Comparison of ENCODE assay signal across 21 cellular contexts in the genomic region with DNA sequence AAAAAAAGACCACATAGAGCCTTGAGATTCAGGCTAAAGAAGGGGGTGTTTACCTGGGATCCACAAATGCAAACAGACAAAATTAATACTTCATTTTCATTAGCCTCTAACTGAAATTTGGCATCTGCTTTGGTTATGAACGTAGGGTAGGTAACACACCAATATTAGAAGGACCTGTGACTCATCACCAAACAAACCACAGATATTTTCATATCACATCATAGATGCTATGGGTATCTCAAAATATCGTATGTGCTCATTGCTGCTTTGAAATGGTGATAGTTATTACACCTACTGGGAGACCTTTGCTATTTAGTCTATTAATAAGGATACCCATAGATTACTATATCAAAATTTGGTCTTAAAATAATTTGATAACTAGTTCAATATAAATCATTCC.
DNase-seq lines count a peak whose midpoint lies in the region; ATAC-seq lines count a peak whose summit lies in the region.
"Had no signal": no experiment of that assay in that cellular context is flagged by ENCODE, and none has a peak within 500 bp of the region (broad histone marks: within the 10 kb centered on the region; RNA-seq: fewer than 3 reads in every experiment).

No MANE protein-coding gene starts in this region.

- peaks cover 46% of the 10 kb centered on the region for H3K4me1 Mint-ChIP-seq in activated naive CD4-positive, alpha-beta T cell treated with anti-CD3 and anti-CD28 coated beads, Interleukin-2, amount 50 U/mL, for 24 hours
- peaks cover 35% of the 10 kb centered on the region for H3K4me1 Mint-ChIP-seq in activated naive CD8-positive, alpha-beta T cell treated with anti-CD3 and anti-CD28 coated beads, Interleukin-2, amount 50 U/mL, for 24 hours
- peaks cover 5 to 53% (median 22%) of the 10 kb centered on the region in 7 donors for H3K4me1 Mint-ChIP-seq in naive thymus-derived CD4-positive, alpha-beta T cell
- H3K4me1 Mint-ChIP-seq: CD14-positive monocyte had no signal

- peak; percentile 62 for ATAC-seq in GM21717 (IDR thresholded peaks at IDR 0.05; ENCODE audit: unreplicated experiment)
- ATAC-seq in activated naive CD8-positive, alpha-beta T cell treated with anti-CD3 and anti-CD28 coated beads, Interleukin-2, amount 50 U/mL, for 24 hours: peak; percentile 77
- peak; percentile 57 for ATAC-seq in stimulated activated naive CD8-positive, alpha-beta T cell treated with anti-CD3 and anti-CD28 coated beads, Interleukin-15, Interleukin-2, amounts not matched to agents 100 U/mL and 50 U/mL, for 24 hours
- no peak for ATAC-seq in naive thymus-derived CD4-positive, alpha-beta T cell
- ATAC-seq: heart left ventricle, left ventricle myocardium superior had no signal

- peaks cover 8% of the 10 kb centered on the region for H3K36me3 Mint-ChIP-seq in activated naive CD4-positive, alpha-beta T cell treated with anti-CD3 and anti-CD28 coated beads, Interleukin-2, amount 50 U/mL, for 24 hours
- peaks cover 21% of the 10 kb centered on the region for H3K36me3 Mint-ChIP-seq in activated naive CD8-positive, alpha-beta T cell treated with anti-CD3 and anti-CD28 coated beads, Interleukin-2, amount 50 U/mL, for 24 hours (ENCODE audit: low read depth)
- H3K36me3 Mint-ChIP-seq in naive thymus-derived CD4-positive, alpha-beta T cell: peaks cover 4 to 24% (median 20%) of the 10 kb centered on the region in 5 donors

- DNase-seq in activated naive CD4-positive, alpha-beta T cell (lab: John Stamatoyannopoulos, UW): no peak
- no peak for DNase-seq in activated naive CD8-positive, alpha-beta T cell treated with anti-CD3 and anti-CD28 coated beads, Interleukin-2, amount 50 U/mL, for 24 hours
- no peak for DNase-seq in stimulated activated naive CD8-positive, alpha-beta T cell treated with anti-CD3 and anti-CD28 coated beads, Interleukin-15, Interleukin-2, amounts not matched to agents 100 U/mL and 50 U/mL, for 24 hours
- DNase-seq in NCI-H524 (lab: John Stamatoyannopoulos, UW) (no peak), NCI-H2196 treated with DMSO at 0.1 percent for 48 hours (lab: John Stamatoyannopoulos, UW; ENCODE audit: unreplicated experiment) (no peak)
- no peak for DNase-seq in naive thymus-derived CD4-positive, alpha-beta T cell
- DNase-seq: activated naive CD4-positive, alpha-beta T cell treated with anti-CD3 and anti-CD28 coated beads, Interleukin-2, amount 10 ng/mL, durations not matched to agents 7 days and 5 days; DMS53; heart left ventricle; left ventricle myocardium superior; NCI-H1694 treated with DMSO at 0.1 percent for 48 hours; NCI-H345; NK-92 treated with Interleukin-12 subunit alpha and Interleukin-12 subunit beta, amount 100 ng/mL, for 24 hours; nucleus accumbens; SK-N-SH; T1000 had no signal

- no peaks in the 10 kb centered on the region for H3K9me3 ChIP-seq in naive thymus-derived CD4-positive, alpha-beta T cell (ENCODE audit: control insufficient read depth in 2 of 3, low read length in 3 of 3)
- H3K9me3 ChIP-seq: HAP-1, heart left ventricle, SK-N-SH, suprapubic skin had no signal

- CTCF ChIA-PET in naive thymus-derived CD4-positive, alpha-beta T cell (lab: Charles Lee): no interaction called here

- intact Hi-C loops in naive thymus-derived CD4-positive, alpha-beta T cell (cut with micrococcal nuclease): no loop called here

- no peak overlapping the region for H3K27ac ChIP-seq in naive thymus-derived CD4-positive, alpha-beta T cell (ENCODE audit: low read depth, low read length)
- H3K27ac ChIP-seq: heart left ventricle, suprapubic skin had no signal

- no peaks in the 10 kb centered on the region for H3K27me3 ChIP-seq in naive thymus-derived CD4-positive, alpha-beta T cell (ENCODE audit: control insufficient read depth in 2 of 2, insufficient read depth in 2 of 2, low read length in 2 of 2)
- H3K27me3 ChIP-seq: suprapubic skin had no signal

- H3K4me3 ChIP-seq in naive thymus-derived CD4-positive, alpha-beta T cell (ENCODE audit: low read length): no peak overlapping the region
- H3K4me3 ChIP-seq: HAP-1, heart left ventricle, suprapubic skin had no signal

- H3K27ac Mint-ChIP-seq in activated naive CD4-positive, alpha-beta T cell treated with anti-CD3 and anti-CD28 coated beads, Interleukin-2, amount 50 U/mL, for 24 hours: peak overlapping the region; percentile 70
- no peak overlapping the region for H3K27ac Mint-ChIP-seq in activated naive CD8-positive, alpha-beta T cell treated with anti-CD3 and anti-CD28 coated beads, Interleukin-2, amount 50 U/mL, for 24 hours
- peak overlapping the region in 2 of 9 donors; percentile 77 to 81 for H3K27ac Mint-ChIP-seq in naive thymus-derived CD4-positive, alpha-beta T cell
- H3K27ac Mint-ChIP-seq: activated naive CD4-positive, alpha-beta T cell treated with anti-CD3 and anti-CD28 coated beads, Interleukin-2, amount 10 ng/mL, durations not matched to agents 7 days and 5 days had no signal

- H3K4me1 ChIP-seq in naive thymus-derived CD4-positive, alpha-beta T cell (ENCODE audit: control insufficient read depth in 2 of 2, insufficient read depth in 2 of 2, low read length in 2 of 2): no peaks in the 10 kb centered on the region
- H3K4me1 ChIP-seq: suprapubic skin had no signal

- no peak overlapping the region for H3K4me3 Mint-ChIP-seq in activated naive CD4-positive, alpha-beta T cell treated with anti-CD3 and anti-CD28 coated beads, Interleukin-2, amount 50 U/mL, for 24 hours
- H3K4me3 Mint-ChIP-seq in activated naive CD8-positive, alpha-beta T cell treated with anti-CD3 and anti-CD28 coated beads, Interleukin-2, amount 50 U/mL, for 24 hours: no peak overlapping the region
- H3K4me3 Mint-ChIP-seq in naive thymus-derived CD4-positive, alpha-beta T cell: no peak overlapping the region
- H3K4me3 Mint-ChIP-seq: activated naive CD4-positive, alpha-beta T cell treated with anti-CD3 and anti-CD28 coated beads, Interleukin-2, amount 10 ng/mL, durations not matched to agents 7 days and 5 days; CD14-positive monocyte had no signal

- H3K27me3 Mint-ChIP-seq in activated naive CD4-positive, alpha-beta T cell treated with anti-CD3 and anti-CD28 coated beads, Interleukin-2, amount 50 U/mL, for 24 hours: no peaks in the 10 kb centered on the region
- no peaks in the 10 kb centered on the region for H3K27me3 Mint-ChIP-seq in activated naive CD8-positive, alpha-beta T cell treated with anti-CD3 and anti-CD28 coated beads, Interleukin-2, amount 50 U/mL, for 24 hours
- no peaks in the 10 kb centered on the region for H3K27me3 Mint-ChIP-seq in naive thymus-derived CD4-positive, alpha-beta T cell
- H3K27me3 Mint-ChIP-seq: activated naive CD4-positive, alpha-beta T cell treated with anti-CD3 and anti-CD28 coated beads, Interleukin-2, amount 10 ng/mL, durations not matched to agents 7 days and 5 days had no signal

- H3K9me3 Mint-ChIP-seq in activated naive CD4-positive, alpha-beta T cell treated with anti-CD3 and anti-CD28 coated beads, Interleukin-2, amount 50 U/mL, for 24 hours: no peaks in the 10 kb centered on the region
- H3K9me3 Mint-ChIP-seq in activated naive CD8-positive, alpha-beta T cell treated with anti-CD3 and anti-CD28 coated beads, Interleukin-2, amount 50 U/mL, for 24 hours: no peaks in the 10 kb centered on the region
- peaks cover 0 to 2% (median 0%) of the 10 kb centered on the region in 11 donors for H3K9me3 Mint-ChIP-seq in naive thymus-derived CD4-positive, alpha-beta T cell
- H3K9me3 Mint-ChIP-seq: activated naive CD4-positive, alpha-beta T cell treated with anti-CD3 and anti-CD28 coated beads, Interleukin-2, amount 10 ng/mL, durations not matched to agents 7 days and 5 days had no signal

- POLR2A ChIA-PET in naive thymus-derived CD4-positive, alpha-beta T cell (lab: Charles Lee): no interaction called here

- peaks cover 0 to 13% (median 3%) of the 10 kb centered on the region in 3 experiments for H3K36me3 ChIP-seq in naive thymus-derived CD4-positive, alpha-beta T cell (ENCODE audit: control insufficient read depth in 2 of 3, insufficient read depth in 3 of 3, low read length in 3 of 3)
- H3K36me3 ChIP-seq: HAP-1, suprapubic skin had no signal
